Comparison of ENCODE assay signal across 18 cellular contexts in the genomic region with DNA sequence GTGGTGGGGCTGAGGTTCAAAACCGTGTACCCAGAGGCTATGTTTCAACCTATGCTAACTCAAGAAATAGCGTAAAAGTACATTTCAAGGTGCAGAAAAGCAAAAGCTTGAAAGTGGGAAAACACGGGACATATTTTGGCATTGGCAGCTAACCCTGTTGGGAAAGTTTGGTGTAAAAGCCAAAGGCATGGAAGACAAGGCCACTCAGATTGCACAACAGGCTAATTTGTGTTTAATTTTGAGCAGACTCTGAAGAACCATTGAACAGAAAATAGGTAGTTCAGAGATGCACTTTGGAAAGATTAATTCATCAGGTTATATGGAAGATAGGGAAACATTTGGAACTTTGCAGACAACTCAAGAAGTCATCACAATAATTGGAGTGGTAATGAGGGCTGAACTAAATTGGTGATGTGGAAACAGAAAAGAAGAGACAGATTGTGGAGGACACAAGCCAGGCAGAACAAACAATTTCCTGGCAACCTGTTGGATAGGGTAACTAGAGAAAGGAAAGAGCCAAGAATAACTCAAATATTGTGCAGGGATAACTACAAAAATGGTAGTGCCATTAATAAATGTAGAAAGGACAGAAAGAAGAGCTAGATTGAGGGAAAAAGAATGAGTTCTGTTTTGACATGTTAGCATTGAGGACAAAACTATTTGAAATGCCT.
"Had no signal": no experiment of that assay in that cellular context is flagged by ENCODE, and none has a peak within 500 bp of the region (broad histone marks: within the 10 kb centered on the region; RNA-seq: fewer than 3 reads in every experiment).

No MANE protein-coding gene starts in this region.

- DNase-seq: dermis blood vessel endothelial cell; effector memory CD4-positive, alpha-beta T cell; foreskin keratinocyte; heart left ventricle; left cardiac atrium; left ventricle myocardium inferior; lower lobe of right lung; naive thymus-derived CD8-positive, alpha-beta T cell; nephron progenitor cell; nucleus accumbens; stimulated activated CD4-positive, alpha-beta T cell treated with anti-CD3 and anti-CD28 coated beads, Interleukin-15, amount 100 ng/mL, for 24 hours; stimulated activated CD4-positive, alpha-beta T cell treated with anti-CD3 and anti-CD28 coated beads, Interleukin-2, amount 100 ng/mL, for 48 hours; stimulated activated naive B cell treated with anti-CD40 and anti-IgM and Interleukin-4, amounts not matched to agents 10 μg/mL and 1 μg/mL and 100 μg/mL, for 72 hours; transverse colon; upper lobe of right lung; uterus had no signal

- ATAC-seq: foreskin keratinocyte; gastroesophageal sphincter; heart left ventricle; left cardiac atrium; lower lobe of right lung; naive thymus-derived CD8-positive, alpha-beta T cell; stimulated activated naive B cell treated with anti-CD40 and anti-IgM and Interleukin-4, amounts not matched to agents 10 μg/mL and 1 μg/mL and 100 μg/mL, for 72 hours; upper lobe of right lung had no signal

- FAIRE-seq: endothelial cell of umbilical vein had no signal
